ENCODE assay signal across 18 cellular contexts in the genomic region with DNA sequence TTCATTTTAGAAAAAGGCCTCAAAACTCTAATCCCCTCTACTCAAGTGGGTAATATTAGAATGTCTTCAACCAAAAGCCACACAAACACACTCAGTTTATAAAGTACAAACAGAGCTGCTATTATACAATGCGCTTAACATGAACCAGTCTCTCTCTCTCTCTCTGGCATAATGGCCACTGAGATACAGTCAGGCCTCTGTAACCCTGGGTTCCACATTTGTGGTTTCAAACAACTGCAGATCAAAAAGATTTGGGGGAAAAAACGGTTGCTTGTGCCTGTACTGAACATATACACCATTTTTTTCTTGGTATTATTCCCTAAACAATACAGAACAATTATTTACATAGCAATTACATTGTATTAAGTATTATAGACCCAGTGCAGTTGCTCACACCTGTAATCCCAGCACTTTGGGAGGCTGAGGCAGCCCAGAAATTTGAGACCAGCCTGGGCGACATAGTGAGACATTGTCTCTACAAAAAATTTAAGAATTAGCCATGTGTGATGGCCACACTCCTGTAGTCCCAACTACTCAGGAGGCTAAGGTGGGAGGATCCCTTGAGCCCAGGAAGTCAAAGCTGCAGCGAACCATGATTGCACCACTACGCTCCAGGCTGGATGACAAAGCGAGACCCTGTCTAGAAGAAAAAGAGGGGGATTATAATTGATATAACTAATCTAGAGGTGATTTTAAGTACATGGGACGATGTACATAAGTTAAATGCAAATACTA. TPM values are rescaled to one million over a fixed set of nuclear protein-coding genes. Genes with fewer than 3 reads are reported as not detected.
A peak's percentile ranks its signal among the peaks of the same experiment; 100 is the strongest.
DNase-seq lines count a peak whose midpoint lies in the region; ATAC-seq and TF ChIP-seq lines count a peak whose summit lies in the region.
"Had no signal": no experiment of that assay in that cellular context is flagged by ENCODE, and none has a peak within 500 bp of the region (broad histone marks: within the 10 kb centered on the region; RNA-seq: fewer than 3 reads in every experiment).

No MANE protein-coding gene starts in this region.

- no peak overlapping the region for H3K4me3 ChIP-seq in OCI-LY1 (ENCODE audit: low read depth, low read length, poor library complexity, severe bottlenecking)
- H3K4me3 ChIP-seq in esophagus squamous epithelium, result no peak overlapping the region
- H3K4me3 ChIP-seq: body of pancreas, skin epidermis, upper lobe of right lung had no signal

- peaks cover 22% of the 10 kb centered on the region for H3K36me3 Mint-ChIP-seq in activated CD4-positive, alpha-beta T cell treated with anti-CD3 and anti-CD28 coated beads for 36 hours (ENCODE audit: low read depth)
- H3K36me3 Mint-ChIP-seq in WTC11, result no peaks in the 10 kb centered on the region

- no peaks in the 10 kb centered on the region for H3K27me3 Mint-ChIP-seq in activated CD4-positive, alpha-beta T cell treated with anti-CD3 and anti-CD28 coated beads for 36 hours
- H3K27me3 Mint-ChIP-seq in WTC11 (ENCODE audit: low read depth), result no peaks in the 10 kb centered on the region
- H3K27me3 Mint-ChIP-seq: activated B cell treated with CpG ODN at 0.5 μM for 24 hours had no signal

- CTCF ChIA-PET in activated CD4-positive, alpha-beta T cell treated with anti-CD3 and anti-CD28 coated beads for 36 hours (lab: Charles Lee), result interaction anchor here (0.6 to 6.1 kb wide), 3 partner anchors 9 to 86 kb away, joined by 3 to 40 read pairs (median 5); no protein-coding TSS in a partner anchor
- CTCF ChIA-PET in WTC11 (lab: Charles Lee), result no interaction called here

- H3K27me3 ChIP-seq in OCI-LY1 (ENCODE audit: insufficient read depth, low read length), result no peaks in the 10 kb centered on the region
- H3K27me3 ChIP-seq in esophagus squamous epithelium, result no peaks in the 10 kb centered on the region
- H3K27me3 ChIP-seq: body of pancreas, neutrophil, upper lobe of right lung had no signal

- no peak for DNase-seq in activated CD4-positive, alpha-beta T cell treated with anti-CD3 and anti-CD28 coated beads for 36 hours
- DNase-seq in activated CD4-positive, alpha-beta T cell treated with anti-CD3 and anti-CD28 coated beads for 1 hour, result no peak
- DNase-seq in erythroblast (lab: John Stamatoyannopoulos, UW), result peak; percentile 62 to 82
- DNase-seq in superior temporal gyrus (ENCODE audit: extremely low spot score), result peak; percentile 89
- DNase-seq in GM10266 (ENCODE audit: extremely low spot score), result no peak
- no peak for DNase-seq in WTC11 (ENCODE audit: low spot score)
- no peak for DNase-seq in esophagus squamous epithelium (lab: John Stamatoyannopoulos, UW)
- DNase-seq: ACHN, activated B cell treated with CpG ODN at 0.5 μM for 24 hours, body of pancreas, IMR-90, NCI-H345, upper lobe of right lung had no signal

- POLR2A ChIA-PET in activated CD4-positive, alpha-beta T cell treated with anti-CD3 and anti-CD28 coated beads for 36 hours (lab: Charles Lee), result no interaction called here
- POLR2A ChIA-PET in WTC11 (lab: Charles Lee), result interaction anchor here (2.0 kb wide), 1 partner anchor 17 kb away, joined by 6 read pairs; no protein-coding TSS in a partner anchor

- no peak for ATAC-seq in activated CD4-positive, alpha-beta T cell treated with anti-CD3 and anti-CD28 coated beads for 36 hours
- no peak for ATAC-seq in WTC11
- ATAC-seq: body of pancreas, left lobe of liver, Right ventricle myocardium inferior, upper lobe of right lung had no signal

- H3F3A ChIP-seq in OCI-LY1 (ENCODE audit: insufficient read depth, low read length), result no peaks in the 10 kb centered on the region

- H3K27ac ChIP-seq in OCI-LY1 (ENCODE audit: low read depth, low read length, poor library complexity, severe bottlenecking) (peak overlapping the region; percentile 75), esophagus squamous epithelium (peak overlapping the region in 1 of 4 donors; percentile 21)
- H3K27ac ChIP-seq: neutrophil had no signal

- H3K9ac ChIP-seq in OCI-LY1 (ENCODE audit: low read length), result peak overlapping the region; percentile 37; the same call in 1 of the 2 replicates

- no peaks in the 10 kb centered on the region for H3K9me3 ChIP-seq in OCI-LY1 (ENCODE audit: low read length)
- H3K9me3 ChIP-seq in esophagus squamous epithelium, result no peaks in the 10 kb centered on the region
- H3K9me3 ChIP-seq: body of pancreas, neutrophil, upper lobe of right lung had no signal

- H4K20me1 ChIP-seq in OCI-LY1 (ENCODE audit: insufficient read depth, low read length), result no peaks in the 10 kb centered on the region

- no peaks in the 10 kb centered on the region for H3K9me2 ChIP-seq in OCI-LY1 (ENCODE audit: low read depth, low read length)

- H3K4me3 Mint-ChIP-seq in activated CD4-positive, alpha-beta T cell treated with anti-CD3 and anti-CD28 coated beads for 36 hours, result no peak overlapping the region
- H3K4me3 Mint-ChIP-seq in WTC11, result no peak overlapping the region
- H3K4me3 Mint-ChIP-seq: activated B cell treated with CpG ODN at 0.5 μM for 24 hours had no signal

- H2AFZ ChIP-seq in OCI-LY1 (ENCODE audit: low read length), result no peak overlapping the region

- H3K4me2 ChIP-seq in OCI-LY1 (ENCODE audit: low read length), result peak overlapping the region; percentile 13

- TF ChIP-seq POLR2A in erythroblast (IDR thresholded peaks at IDR 0.05; ENCODE audit: low read length) (peak; percentile 26), esophagus squamous epithelium (IDR thresholded peaks at IDR 0.05) (no peak)

- 81 to 87% methylated on average over 6 to 7 of the region's 7 CpGs for WGBS in esophagus squamous epithelium, 2 donors

- H3K4me1 ChIP-seq in OCI-LY1 (ENCODE audit: insufficient read depth, low read length, severe bottlenecking) (peaks cover 53% of the 10 kb centered on the region), esophagus squamous epithelium (peaks cover 7 to 66% (median 23%) of the 10 kb centered on the region in 3 donors)

- H3K79me2 ChIP-seq in OCI-LY1 (ENCODE audit: insufficient read depth, low read length), result peaks cover 85% of the 10 kb centered on the region

- peaks cover 65% of the 10 kb centered on the region for H3K4me1 Mint-ChIP-seq in activated CD4-positive, alpha-beta T cell treated with anti-CD3 and anti-CD28 coated beads for 36 hours
- H3K4me1 Mint-ChIP-seq in WTC11, result peaks cover 25% of the 10 kb centered on the region

- H3K36me3 ChIP-seq in OCI-LY1 (ENCODE audit: insufficient read depth, low read length) (0 out of 2 replicates have a peak, but pooled peaks cover 3% of the 10 kb centered on the region), esophagus squamous epithelium (no peaks in the 10 kb centered on the region)
- H3K36me3 ChIP-seq: neutrophil, upper lobe of right lung had no signal

- peak overlapping the region; percentile 37 for H3K27ac Mint-ChIP-seq in activated CD4-positive, alpha-beta T cell treated with anti-CD3 and anti-CD28 coated beads for 36 hours
- H3K27ac Mint-ChIP-seq in WTC11, result no peak overlapping the region
- H3K27ac Mint-ChIP-seq: activated B cell treated with CpG ODN at 0.5 μM for 24 hours had no signal

- intact Hi-C loops in activated CD4-positive, alpha-beta T cell treated with anti-CD3 and anti-CD28 coated beads for 36 hours (cut with DNase I, micrococcal nuclease), result loop anchor here in 1 of 2 experiments (10.0 kb wide), 2 partner anchors 516 to 796 kb away; a partner anchor contains a TSS
- intact Hi-C loops in esophagus squamous epithelium (cut with DNase I), result no loop called here

- no peak for TF ChIP-seq CTCF in OCI-LY1 (IDR thresholded peaks at IDR 0.05; ENCODE audit: low read length)
- no peak for TF ChIP-seq CTCF in GM10266 (IDR thresholded peaks at IDR 0.05; ENCODE audit: control insufficient read depth, insufficient read depth, low read depth, missing control alignments)
- no peak for TF ChIP-seq CTCF in WTC11 (IDR thresholded peaks at IDR 0.05)
- TF ChIP-seq CTCF in esophagus squamous epithelium (IDR thresholded peaks at IDR 0.05), result no peak

- H3K9me3 Mint-ChIP-seq in activated CD4-positive, alpha-beta T cell treated with anti-CD3 and anti-CD28 coated beads for 36 hours (ENCODE audit: low read depth), result no peaks in the 10 kb centered on the region
- no peaks in the 10 kb centered on the region for H3K9me3 Mint-ChIP-seq in WTC11
- H3K9me3 Mint-ChIP-seq: activated B cell treated with CpG ODN at 0.5 μM for 24 hours had no signal

TF ChIP-seq in WTC11, 78 proteins besides CTCF, POLR2A, EP300 and RAD21:
- TF ChIP-seq TCF7 (CRISPR knock-in tag; IDR thresholded peaks at IDR 0.05; ENCODE audit: low read depth) (no peak), ZNF317 (CRISPR knock-in tag; IDR thresholded peaks at IDR 0.05; ENCODE audit: borderline replicate concordance, low read depth) (no peak), ZNF263 (CRISPR knock-in tag; IDR thresholded peaks at IDR 0.05; ENCODE audit: low read depth) (no peak), ZNF232 (CRISPR knock-in tag; IDR thresholded peaks at IDR 0.05) (no peak), PRRX2 (CRISPR knock-in tag; IDR thresholded peaks at IDR 0.05) (no peak)

RNA-seq across cellular contexts. Expression of a gene that starts 5.6 kb away (rescaled TPM):
- 10 to 100 TPM; 31.0 to 32.9 TPM for total RNA-seq in activated CD4-positive, alpha-beta T cell treated with anti-CD3 and anti-CD28 coated beads for 36 hours
- total RNA-seq in WTC11 (2021) (48.6 to 58.0 TPM (median 54.6 TPM) in 3 replicates), esophagus squamous epithelium (10 to 100 TPM; 23.6 to 78.9 (median 39.9) TPM)

RNA-seq across cellular contexts. Expression of a gene that starts 27.5 kb away (rescaled TPM):
- total RNA-seq in activated CD4-positive, alpha-beta T cell treated with anti-CD3 and anti-CD28 coated beads for 36 hours, result 10 to 100 TPM; 69.6 to 79.6 TPM
- total RNA-seq in WTC11 (2021), result 43.3 to 45.9 TPM (median 45.8 TPM) in 3 replicates
- 10 to 100 TPM; 19.1 to 55.3 (median 35.1) TPM for total RNA-seq in esophagus squamous epithelium

Comparison
In these comparisons a context has a peak if more than half of its experiments do, and no peak if none do; other contexts are left out.
1. DNase-seq: peak in erythroblast (2 of 2) and superior temporal gyrus (single experiment); none in activated CD4-positive, alpha-beta T cell treated with anti-CD3 and anti-CD28 coated beads for 36 hours (single experiment), activated CD4-positive, alpha-beta T cell treated with anti-CD3 and anti-CD28 coated beads for 1 hour (single experiment), GM10266 (single experiment), WTC11 (single experiment) and esophagus squamous epithelium (single experiment).